Comparison of ENCODE assay signal across 1 cellular context in the genomic region with DNA sequence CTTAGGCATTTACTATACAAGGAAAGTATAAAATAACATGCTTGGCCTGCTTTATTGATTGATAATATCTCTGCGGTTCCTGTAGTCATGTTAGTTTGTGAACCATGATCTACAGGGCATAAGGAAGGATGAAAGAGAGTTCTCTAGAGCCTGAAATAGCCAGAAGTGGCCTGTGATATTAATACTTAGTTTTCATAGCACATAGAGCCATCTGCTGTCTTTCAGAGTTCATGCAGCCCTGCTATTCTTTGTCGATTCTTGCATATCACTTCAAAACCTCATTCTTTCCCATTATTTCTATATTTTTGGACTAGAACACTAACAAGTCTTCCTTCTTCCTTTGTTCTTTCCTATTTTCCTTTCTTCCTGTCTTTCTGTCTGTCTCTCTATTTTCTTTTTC.
TF ChIP-seq lines count a peak whose summit lies in the region.

No MANE protein-coding gene starts in this region.

TF ChIP-seq in neural cell, 6 proteins besides CTCF, POLR2A, EP300 and RAD21:
- TF ChIP-seq, protein P1, sequence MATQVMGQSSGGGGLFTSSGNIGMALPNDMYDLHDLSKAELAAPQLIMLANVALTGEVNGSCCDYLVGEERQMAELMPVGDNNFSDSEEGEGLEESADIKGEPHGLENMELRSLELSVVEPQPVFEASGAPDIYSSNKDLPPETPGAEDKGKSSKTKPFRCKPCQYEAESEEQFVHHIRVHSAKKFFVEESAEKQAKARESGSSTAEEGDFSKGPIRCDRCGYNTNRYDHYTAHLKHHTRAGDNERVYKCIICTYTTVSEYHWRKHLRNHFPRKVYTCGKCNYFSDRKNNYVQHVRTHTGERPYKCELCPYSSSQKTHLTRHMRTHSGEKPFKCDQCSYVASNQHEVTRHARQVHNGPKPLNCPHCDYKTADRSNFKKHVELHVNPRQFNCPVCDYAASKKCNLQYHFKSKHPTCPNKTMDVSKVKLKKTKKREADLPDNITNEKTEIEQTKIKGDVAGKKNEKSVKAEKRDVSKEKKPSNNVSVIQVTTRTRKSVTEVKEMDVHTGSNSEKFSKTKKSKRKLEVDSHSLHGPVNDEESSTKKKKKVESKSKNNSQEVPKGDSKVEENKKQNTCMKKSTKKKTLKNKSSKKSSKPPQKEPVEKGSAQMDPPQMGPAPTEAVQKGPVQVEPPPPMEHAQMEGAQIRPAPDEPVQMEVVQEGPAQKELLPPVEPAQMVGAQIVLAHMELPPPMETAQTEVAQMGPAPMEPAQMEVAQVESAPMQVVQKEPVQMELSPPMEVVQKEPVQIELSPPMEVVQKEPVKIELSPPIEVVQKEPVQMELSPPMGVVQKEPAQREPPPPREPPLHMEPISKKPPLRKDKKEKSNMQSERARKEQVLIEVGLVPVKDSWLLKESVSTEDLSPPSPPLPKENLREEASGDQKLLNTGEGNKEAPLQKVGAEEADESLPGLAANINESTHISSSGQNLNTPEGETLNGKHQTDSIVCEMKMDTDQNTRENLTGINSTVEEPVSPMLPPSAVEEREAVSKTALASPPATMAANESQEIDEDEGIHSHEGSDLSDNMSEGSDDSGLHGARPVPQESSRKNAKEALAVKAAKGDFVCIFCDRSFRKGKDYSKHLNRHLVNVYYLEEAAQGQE (IDR thresholded peaks at IDR 0.05; ENCODE audit: borderline replicate concordance), result no peak
- TF ChIP-seq SMC3 (conservative IDR thresholded peaks at IDR 0.05; ENCODE audit: poor library complexity), result peak; percentile 37
